ENCODE assay signal across 8 cellular contexts in the genomic region with DNA sequence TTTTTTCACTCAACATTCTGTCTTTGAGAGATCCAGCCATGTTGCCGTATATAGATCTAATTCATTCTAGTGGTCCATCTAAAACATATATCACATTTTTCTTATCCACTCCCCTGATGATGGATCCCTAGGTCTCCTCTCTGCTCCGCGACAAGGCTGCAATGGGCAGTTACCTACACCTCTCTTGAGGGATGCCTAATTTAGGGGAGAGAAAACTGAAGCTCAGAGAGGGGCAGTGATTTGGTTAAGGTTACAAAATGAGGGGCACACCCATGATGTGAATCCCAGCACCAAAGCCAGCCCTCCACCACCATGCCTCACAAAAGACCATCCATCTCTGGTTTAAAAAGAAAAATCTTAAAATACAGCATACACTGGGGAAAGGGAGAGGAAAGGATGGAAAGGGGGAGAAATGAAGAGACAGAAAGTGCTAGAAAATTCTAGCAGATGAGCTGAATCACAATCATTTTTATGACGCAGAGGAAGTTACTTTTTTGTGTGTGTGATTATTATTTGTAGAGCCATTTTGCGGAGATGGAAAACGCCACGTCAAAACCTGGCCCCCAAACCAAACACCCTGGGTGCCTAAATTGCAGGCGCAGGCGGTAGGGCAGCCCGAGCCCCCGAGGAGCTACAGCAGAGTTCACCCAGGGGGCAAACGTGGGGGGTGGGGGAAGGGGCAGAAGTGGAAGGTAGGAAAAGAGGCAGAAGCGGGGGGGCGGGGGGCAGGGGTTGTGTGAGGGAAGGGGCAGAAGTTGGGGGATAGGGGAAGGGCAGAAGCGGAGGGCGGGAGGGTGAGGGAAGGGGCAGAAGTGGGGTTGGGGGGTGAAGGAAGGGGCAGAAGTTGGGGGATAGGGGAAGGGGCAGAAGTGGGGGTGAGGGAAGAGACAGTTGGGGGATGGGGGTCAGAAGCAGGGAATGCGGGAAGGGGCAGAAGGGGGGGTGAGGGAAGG. TPM values are rescaled to one million over a fixed set of nuclear protein-coding genes. Genes with fewer than 3 reads are reported as not detected.
DNase-seq lines count a peak whose midpoint lies in the region; ATAC-seq, FAIRE-seq and TF ChIP-seq lines count a peak whose summit lies in the region.

No MANE protein-coding gene starts in this region.

- H2BK15ac ChIP-seq in H9 (ENCODE audit: low read depth, low read length), result no peak overlapping the region

- no peaks in the 10 kb centered on the region for H4K20me1 ChIP-seq in H9 (ENCODE audit: control insufficient read depth, insufficient read depth, insufficient read length)

- H4K5ac ChIP-seq in H9 (ENCODE audit: insufficient read length, low read depth, low read length), result no peak overlapping the region

- H3K79me2 ChIP-seq in H9 (ENCODE audit: insufficient read depth, low read length), result no peaks in the 10 kb centered on the region

- H3K27me3 Mint-ChIP-seq in H9 (ENCODE audit: low read depth), result peaks cover 14% of the 10 kb centered on the region

- H3K27ac ChIP-seq in H9 (ENCODE audit: insufficient read length, low read depth, low read length), result no peak overlapping the region
- peak overlapping the region in 18 of 21 experiments; percentile 57 to 88 (median 72) for H3K27ac ChIP-seq in skin epidermis

- no peak overlapping the region for H3K56ac ChIP-seq in H9 (ENCODE audit: insufficient read length, low read depth, low read length)

- peak overlapping the region in 1 of 3 experiments; percentile 90; a peak in 3 of 7 replicates for H3K27ac Mint-ChIP-seq in H9

- H3K4me3 Mint-ChIP-seq in H9, result peak overlapping the region; percentile 64 to 82

- H3K4me1 ChIP-seq in H9 (ENCODE audit: insufficient read depth, low read length), result no peaks in the 10 kb centered on the region

- peak overlapping the region; percentile 5 for H3K4me2 ChIP-seq in H9 (ENCODE audit: insufficient read depth, insufficient read length, low read length)

- 0 out of 2 replicates have a peak, but pooled peaks cover 3% of the 10 kb centered on the region for H3K27me3 ChIP-seq in H9 (ENCODE audit: insufficient read depth, low read length)

- FAIRE-seq in D721Med (lab: Jason Lieb, UNC), result no peak

- no peak for TF ChIP-seq CTCF in H9 (conservative IDR thresholded peaks at IDR 0.05)
- no peak for TF ChIP-seq CTCF in fibroblast of mammary gland (conservative IDR thresholded peaks at IDR 0.05; ENCODE audit: control insufficient read depth, insufficient read depth, low read depth, low read length)
- TF ChIP-seq CTCF in D721Med (IDR thresholded peaks at IDR 0.05; ENCODE audit: insufficient read depth, missing control alignments), result no peak

- no peak overlapping the region for H3K18ac ChIP-seq in H9 (ENCODE audit: insufficient read length, low read depth, low read length)

- no peak overlapping the region for H2BK5ac ChIP-seq in H9 (ENCODE audit: insufficient read length, low read length)

- DNase-seq in H9 (no peak), fibroblast of mammary gland (ENCODE audit: low read depth) (peak; percentile 34), D721Med (ENCODE audit: insufficient read length, low spot score) (no peak)
- peak; percentile 36 for DNase-seq in activated CD4-positive, alpha-beta T cell treated with anti-CD3 and anti-CD28 coated beads, Interleukin-2, amount 50 U/mL, for 1 hour
- no peak for DNase-seq in stimulated activated CD4-positive, alpha-beta T cell treated with anti-CD3 and anti-CD28 coated beads, Interleukin-1b, Interleukin-23, amount 100 ng/mL, for 48 hours

- H2BK12ac ChIP-seq in H9 (ENCODE audit: insufficient read length, low read depth, low read length), result no peak overlapping the region

- no peak overlapping the region for H3T11ph ChIP-seq in H9 (ENCODE audit: low read length)

- ATAC-seq in GM18511 (IDR thresholded peaks at IDR 0.05; ENCODE audit: unreplicated experiment) (no peak), GM19397 (IDR thresholded peaks at IDR 0.05; ENCODE audit: unreplicated experiment) (no peak)

- peak overlapping the region; percentile 43 for H3K4me3 ChIP-seq in fibroblast of mammary gland (ENCODE audit: control insufficient read depth, low read depth, low read length)
- H3K4me3 ChIP-seq in skin epidermis, result peak overlapping the region in 6 of 7 experiments; percentile 58 to 79 (median 64)

- H3K23ac ChIP-seq in H9 (ENCODE audit: insufficient read length, low read depth, low read length), result no peak overlapping the region

- no peak overlapping the region for H4K91ac ChIP-seq in H9 (ENCODE audit: insufficient read length, low read depth, low read length)

- peaks cover 27 to 34% (median 33%) of the 10 kb centered on the region in 3 experiments for H3K36me3 Mint-ChIP-seq in H9 (ENCODE audit: insufficient read depth in 1 of 3, low read depth in 3 of 3)

- H2AK5ac ChIP-seq in H9 (ENCODE audit: insufficient read length, low read length), result no peak overlapping the region

- H2BK20ac ChIP-seq in H9 (ENCODE audit: low read depth, low read length, poor library complexity, severe bottlenecking), result no peak overlapping the region

- no CpG with 5 or more reads among the region's 17 CpGs for WGBS in H9 (ENCODE audit: extremely low coverage, insufficient read length, low lambda C conversion rate)

- H3K4ac ChIP-seq in H9 (ENCODE audit: low read depth, low read length), result no peak overlapping the region

- H2AFZ ChIP-seq in H9 (ENCODE audit: low read length), result no peak overlapping the region

- H4K8ac ChIP-seq in H9 (replicated peaks; ENCODE audit: insufficient read length, low read depth, low read length), result no peak overlapping the region

- peaks cover 65 to 78% of the 10 kb centered on the region in 2 experiments for H3K9me3 Mint-ChIP-seq in H9

- peaks cover 52% of the 10 kb centered on the region for H3K9me3 ChIP-seq in H9 (ENCODE audit: control insufficient read depth, low read depth, low read length)

- no peak overlapping the region for H2BK120ac ChIP-seq in H9 (ENCODE audit: low read depth, low read length, poor library complexity, severe bottlenecking)

- H3K4me1 Mint-ChIP-seq in H9, result peaks cover 6 to 21% of the 10 kb centered on the region in 2 experiments

- H3K23me2 ChIP-seq in H9 (ENCODE audit: insufficient read length, low read depth, low read length, poor library complexity, severe bottlenecking), result peaks cover 3% of the 10 kb centered on the region

- no peak overlapping the region for H3K14ac ChIP-seq in H9 (ENCODE audit: insufficient read depth, low read length)

- no peak overlapping the region for H3K9ac ChIP-seq in H9 (ENCODE audit: extremely low read depth, insufficient read length, low read length)

- no peaks in the 10 kb centered on the region for H3K79me1 ChIP-seq in H9 (ENCODE audit: insufficient read depth, low read depth, low read length, poor library complexity, severe bottlenecking)

RNA-seq across cellular contexts. Expression of a gene that starts 1.3 kb away (rescaled TPM):
- total RNA-seq in H9 (2021), result 20.7 and 24.6 TPM in 2 replicates

RNA-seq across cellular contexts. Expression of a gene that starts 13.0 kb away (rescaled TPM):
- 6.3 and 7.7 TPM in 2 replicates for total RNA-seq in H9 (2021)

RNA-seq across cellular contexts. Expression of a gene that starts 32.3 kb away (rescaled TPM):
- 4.5 and 5.4 TPM in 2 replicates for total RNA-seq in H9 (2021)

Comparison
In these comparisons a context has a peak if more than half of its experiments do, and no peak if none do; other contexts are left out.
1. DNase-seq: peak in activated CD4-positive, alpha-beta T cell treated with anti-CD3 and anti-CD28 coated beads, Interleukin-2, amount 50 U/mL, for 1 hour (single experiment) and fibroblast of mammary gland (single experiment); none in H9 (single experiment), D721Med (single experiment) and stimulated activated CD4-positive, alpha-beta T cell treated with anti-CD3 and anti-CD28 coated beads, Interleukin-1b, Interleukin-23, amount 100 ng/mL, for 48 hours (single experiment).